In the genomic region with DNA sequence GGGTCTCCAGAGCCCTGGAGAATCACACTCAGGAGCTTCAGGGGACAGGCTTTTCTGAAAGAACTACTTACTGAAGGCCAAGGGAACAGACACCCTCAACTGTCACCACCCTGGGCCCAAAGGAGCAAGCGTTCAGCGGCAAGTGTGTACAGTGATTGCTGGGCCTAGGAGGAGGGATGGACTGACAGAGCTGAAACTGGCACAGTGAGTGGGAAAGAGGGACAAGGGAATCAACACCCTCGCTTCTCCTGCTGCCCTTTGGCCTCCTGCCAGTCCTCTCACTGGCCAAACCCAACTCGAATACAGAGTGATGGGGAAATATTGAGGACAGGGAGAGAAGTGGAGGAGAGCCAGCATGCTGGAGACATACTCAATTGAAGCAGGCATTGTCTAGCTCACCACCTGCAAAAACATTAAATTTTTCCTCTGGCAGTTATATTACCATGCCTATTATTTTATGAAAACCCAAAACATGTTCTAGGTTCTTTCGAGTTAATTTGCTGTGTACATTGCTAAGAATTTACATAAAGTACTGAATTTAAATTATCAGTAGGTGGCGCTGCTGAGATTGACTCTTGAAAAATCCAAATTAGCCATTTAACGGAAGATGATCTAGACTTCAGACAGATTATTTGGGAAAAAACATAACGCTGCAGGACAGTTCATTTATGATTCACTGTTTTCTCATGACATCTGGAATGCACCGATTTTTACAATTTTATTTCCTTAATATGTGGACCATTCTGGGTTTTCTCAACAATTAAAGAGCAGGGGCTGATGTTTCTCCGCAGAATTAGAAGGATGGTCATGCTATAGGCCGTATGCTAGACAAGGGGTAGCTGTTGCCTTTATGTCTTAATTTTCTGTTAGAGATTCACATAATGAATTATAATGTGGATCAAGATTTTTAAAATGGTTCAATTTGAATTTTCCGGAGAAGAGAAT, we compare ENCODE assay signal across 8 cellular contexts. TPM values are rescaled to one million over a fixed set of nuclear protein-coding genes. Genes with fewer than 3 reads are reported as not detected.
DNase-seq lines count a peak whose midpoint lies in the region; ATAC-seq, FAIRE-seq and TF ChIP-seq lines count a peak whose summit lies in the region.

No MANE protein-coding gene starts in this region.

- H2AFZ ChIP-seq in Loucy (ENCODE audit: low read length) (no peak overlapping the region), GM12878 (ENCODE audit: control insufficient read depth, low read depth, low read length) (no peak overlapping the region), keratinocyte (ENCODE audit: control insufficient read depth, low read length) (no peak overlapping the region)

- H4K20me1 ChIP-seq in Loucy (ENCODE audit: insufficient read depth, low read length, poor library complexity, severe bottlenecking) (no peaks in the 10 kb centered on the region), GM12878 (ENCODE audit: control insufficient read depth, insufficient read depth) (no peaks in the 10 kb centered on the region; the same call in 1 of the 2 replicates), keratinocyte (ENCODE audit: control insufficient read depth, extremely low read depth, insufficient read depth, low read length) (no peaks in the 10 kb centered on the region)

- SMC1A ChIA-PET in GM12878 (lab: Charles Lee; ENCODE audit: uncharacterized antibody, unreplicated experiment) = interaction anchor here (0.6 to 1.7 kb wide), 4 partner anchors 119 to 574 kb away, joined by 3 to 4 read pairs (median 3); no protein-coding TSS in a partner anchor

- H3K4me2 ChIP-seq in Loucy (ENCODE audit: low read depth, low read length, poor library complexity, severe bottlenecking) (no peak overlapping the region), GM12878 (ENCODE audit: control insufficient read depth, insufficient read depth) (no peak overlapping the region), keratinocyte (ENCODE audit: control insufficient read depth, extremely low read depth, insufficient read depth, low read depth, low read length) (no peak overlapping the region)

- RAD21 ChIA-PET in GM12878 (lab: Charles Lee; ENCODE audit: unreplicated experiment) = interaction anchor here (0.5 kb wide), 1 partner anchor 360 kb away, joined by 3 read pairs; no protein-coding TSS in a partner anchor

- peak; percentile 61 for ATAC-seq in GM12878
- ATAC-seq in GM21576 (IDR thresholded peaks at IDR 0.05; ENCODE audit: unreplicated experiment) = no peak
- ATAC-seq in GM21515 (IDR thresholded peaks at IDR 0.05; ENCODE audit: unreplicated experiment) = no peak

- in situ Hi-C loops in GM12878 (cut with MboI) = loop anchor here (25.0 kb wide), 1 partner anchor 900 kb away; no protein-coding TSS in a partner anchor

- no peak overlapping the region for H3K9ac ChIP-seq in Loucy (ENCODE audit: low read depth, low read length, poor library complexity, severe bottlenecking)
- no peak overlapping the region for H3K9ac ChIP-seq in GM12878 (ENCODE audit: control insufficient read depth, insufficient read depth, low read length)
- H3K9ac ChIP-seq in keratinocyte (ENCODE audit: control insufficient read depth, extremely low read depth, insufficient read depth, low read length) = no peak overlapping the region

- FAIRE-seq in GM12878 (lab: Jason Lieb, UNC) (no peak), keratinocyte (lab: Jason Lieb, UNC) (peak; percentile 76)

- no peaks in the 10 kb centered on the region for H3K9me1 ChIP-seq in keratinocyte (ENCODE audit: control insufficient read depth, extremely low read depth, insufficient read depth, low read length)

- no peak for TF ChIP-seq EP300 in GM12878 (IDR thresholded peaks at IDR 0.05; ENCODE audit: borderline replicate concordance in 1 of 2, control insufficient read depth in 1 of 2, low read depth in 2 of 2, low read length in 2 of 2)

- 40% methylated on average over 12 of the region's 12 CpGs for WGBS in GM12878 (ENCODE audit: insufficient coverage, insufficient replicate concordance, low lambda C conversion rate, missing lambda C conversion rate)

- CTCF ChIA-PET in GM12878 (lab: Yijun Ruan, JAX) = interaction anchor here (0.7 to 2.4 kb wide), 18 partner anchors 11 to 480 kb away, joined by 3 to 7 read pairs (median 4); a partner anchor contains a TSS

- H3K4me3 ChIP-seq in Loucy (ENCODE audit: low read length, poor library complexity, severe bottlenecking) (no peak overlapping the region), GM12878 (no peak overlapping the region), keratinocyte (ENCODE audit: control insufficient read depth in 2 of 3, extremely low read depth in 1 of 3, insufficient read depth in 2 of 3, low read depth in 1 of 3, low read length in 3 of 3) (no peak overlapping the region), uterus (no peak overlapping the region)

- H3K27me3 ChIP-seq in Loucy (ENCODE audit: insufficient read depth, low read length, poor library complexity, severe bottlenecking) (no peaks in the 10 kb centered on the region), GM12878 (replicated peaks in 1 of 2; ENCODE audit: control insufficient read depth in 2 of 2, insufficient read depth in 2 of 2, low read length in 1 of 2) (no peaks in the 10 kb centered on the region), keratinocyte (ENCODE audit: control insufficient read depth, extremely low read depth, insufficient read depth, low read length) (no peaks in the 10 kb centered on the region), uterus (no peaks in the 10 kb centered on the region)

- no peaks in the 10 kb centered on the region for H3K36me3 ChIP-seq in Loucy (ENCODE audit: insufficient read depth, low read length)
- H3K36me3 ChIP-seq in GM12878 (ENCODE audit: control insufficient read depth in 2 of 2, insufficient read depth in 2 of 2, low read length in 1 of 2) = no peaks in the 10 kb centered on the region
- peaks cover 0 to 4% of the 10 kb centered on the region in 2 experiments for H3K36me3 ChIP-seq in keratinocyte (ENCODE audit: control insufficient read depth in 2 of 2, extremely low read depth in 1 of 2, insufficient read depth in 2 of 2, low read length in 2 of 2)
- no peaks in the 10 kb centered on the region for H3K36me3 ChIP-seq in uterus

- peak; percentile 31; the same call in 1 of the 2 replicates for TF ChIP-seq RAD21 in GM12878 (IDR thresholded peaks at IDR 0.05; ENCODE audit: insufficient read depth, low read depth, low read length)

- H3K9me3 ChIP-seq in Loucy (ENCODE audit: insufficient read depth, low read depth, low read length) (no peaks in the 10 kb centered on the region), GM12878 (replicated peaks; ENCODE audit: control insufficient read depth, insufficient read depth, low read length) (no peaks in the 10 kb centered on the region), keratinocyte (ENCODE audit: control insufficient read depth, low read depth, low read length) (no peaks in the 10 kb centered on the region), uterus (no peaks in the 10 kb centered on the region)

- intact Hi-C loops in GM12878 (cut with micrococcal nuclease; ENCODE audit: unreplicated experiment) (loop anchor here (2.0 to 5.0 kb wide), 2 partner anchors 136 to 480 kb away; no protein-coding TSS in a partner anchor), uterus (cut with DNase I; ENCODE audit: low total_unique reads) (no loop called here)

- no peaks in the 10 kb centered on the region for H3K4me1 ChIP-seq in Loucy (ENCODE audit: insufficient read depth, low read length, poor library complexity, severe bottlenecking)
- H3K4me1 ChIP-seq in GM12878 (ENCODE audit: control insufficient read depth, insufficient read depth, low read length) = no peaks in the 10 kb centered on the region
- no peaks in the 10 kb centered on the region for H3K4me1 ChIP-seq in keratinocyte (ENCODE audit: control insufficient read depth, extremely low read depth, insufficient read depth, low read length)
- no peaks in the 10 kb centered on the region for H3K4me1 ChIP-seq in uterus

- dilution Hi-C loops in keratinocyte (cut with MboI; ENCODE audit: extremely low pct_ligation_motif_present, low sequenced_read_pairs) = no loop called here

- no peaks in the 10 kb centered on the region for H3F3A ChIP-seq in Loucy (ENCODE audit: low read depth)

- POLR2A ChIA-PET in GM12878 (lab: Charles Lee) = interaction anchor here (1.5 kb wide), 1 partner anchor 105 kb away, joined by 4 read pairs; no protein-coding TSS in a partner anchor

- H3K79me2 ChIP-seq in Loucy (ENCODE audit: insufficient read depth, low read length) (no peaks in the 10 kb centered on the region), GM12878 (ENCODE audit: control insufficient read depth, insufficient read depth, low read length) (no peaks in the 10 kb centered on the region), keratinocyte (ENCODE audit: control insufficient read depth, insufficient read depth, low read length) (no peaks in the 10 kb centered on the region)

- TF ChIP-seq CTCF in Loucy (conservative IDR thresholded peaks at IDR 0.05; ENCODE audit: low read length) = peak; percentile 76
- TF ChIP-seq CTCF in GM12878 (IDR thresholded peaks at IDR 0.05 in 2 of 3, conservative IDR thresholded peaks at IDR 0.05 in 1 of 3; ENCODE audit: control insufficient read depth in 2 of 3, extremely low read depth in 1 of 3, insufficient read depth in 1 of 3, low read depth in 3 of 3, low read length in 3 of 3) = peak; percentile 40 to 63 (median 58); a peak in 5 of 6 replicates
- peak; percentile 5 to 46 (median 39) for TF ChIP-seq CTCF in keratinocyte (optimal IDR thresholded peaks at IDR 0.05 in 1 of 3, IDR thresholded peaks at IDR 0.05 in 1 of 3, conservative IDR thresholded peaks at IDR 0.05 in 1 of 3; ENCODE audit: extremely low read depth in 1 of 3, insufficient read depth in 2 of 3, low read length in 3 of 3)
- TF ChIP-seq CTCF in uterus (IDR thresholded peaks at IDR 0.05) = peak; percentile 41 to 54 (median 44)

- BruUV-seq in GM12878 (replicated peaks; lab: Mats Ljungman, UMichigan) = no TSS peak

- H3K27ac ChIP-seq in GM12878 (ENCODE audit: control insufficient read depth, insufficient read depth) = no peak overlapping the region
- H3K27ac ChIP-seq in keratinocyte (ENCODE audit: control insufficient read depth, insufficient read depth, low read length) = no peak overlapping the region
- no peak overlapping the region for H3K27ac ChIP-seq in uterus

- TF ChIP-seq POLR2A in GM12878 (IDR thresholded peaks at IDR 0.05; ENCODE audit: low read depth, low read length) (no peak), uterus (IDR thresholded peaks at IDR 0.05) (no peak)

- DNase-seq in NCI-H2196 (lab: John Stamatoyannopoulos, UW; ENCODE audit: unreplicated experiment) = peak; percentile 18
- DNase-seq in NCI-H2196 treated with DMSO at 0.1 percent for 48 hours (lab: John Stamatoyannopoulos, UW; ENCODE audit: unreplicated experiment) = no peak
- DNase-seq in GM12878 (ENCODE audit: low read depth, low spot score) = no peak
- no peak for DNase-seq in keratinocyte (ENCODE audit: low read depth, low spot score)
- DNase-seq in uterus = no peak

- no peaks in the 10 kb centered on the region for H3K9me2 ChIP-seq in Loucy (replicated peaks; ENCODE audit: low read depth, low read length)

RNA-seq across cellular contexts. Expression of a gene that starts 14.7 kb away (rescaled TPM):
- total RNA-seq in GM12878 (2013; cell fraction: nucleolus; rRNA removed) = 0.10 TPM in 1 of 2 replicates, not detected in the other
- total RNA-seq in GM12878 (2014; rRNA removed) (not detected in 2 replicates), GM12878 (2014; rRNA removed; fragmentation: Illumina TruSeq; extraction: Trizol) (not detected in 2 replicates), GM12878 (2021) (not detected in 2 replicates), uterus (1 to 10 TPM in 1 of 4 donors, under 1 TPM in 2, not detected in 1; 0.59 to 1.2 (median 0.73) TPM)
- polyA plus RNA-seq in GM12878 (2011; ENCODE audit: low read depth) = not detected
- polyA plus RNA-seq in GM12878 (2011; rRNA removed) (0.01 and 0.03 TPM in 2 replicates), GM12878 (2014; fragmentation: Illumina TruSeq; extraction: Trizol) (not detected in 2 replicates), GM12878 (2014; fragmentation: Nextera tagmentation; extraction: Ambion mirVana) (not detected), GM12878 (2014; rRNA removed) (not detected in 2 replicates), GM12878 (2016; fragmentation: Nextera tagmentation; extraction: Ambion mirVana) (not detected), keratinocyte (0.05 to 0.13 TPM (median 0.12 TPM) in 3 replicates)
- polyA plus RNA-seq in GM12878 (2011; cell fraction: cytosol; rRNA removed) = 0.01 and 0.02 TPM in 2 replicates
- 0.03 and 0.04 TPM in 2 replicates for polyA plus RNA-seq in GM12878 (2011; cell fraction: nucleus; rRNA removed)
- not detected in 2 replicates for polyA plus RNA-seq in GM12878 (2012)
- polyA minus RNA-seq in GM12878 (2011; rRNA and poly(A)+ RNA removed) = not detected in 2 replicates
- not detected in 2 replicates for polyA minus RNA-seq in GM12878 (2011; cell fraction: cytosol; rRNA and poly(A)+ RNA removed)
- not detected in 2 replicates for polyA minus RNA-seq in GM12878 (2011; cell fraction: nucleus; rRNA and poly(A)+ RNA removed)
- polyA plus RNA-seq in keratinocyte (2011; ENCODE audit: low read depth) = 0.25 TPM
- 0.03 and 0.04 TPM in 2 replicates for polyA plus RNA-seq in keratinocyte (2011; cell fraction: cytosol; rRNA removed)
- 0.62 and 0.75 TPM in 2 replicates for polyA plus RNA-seq in keratinocyte (2011; cell fraction: nucleus; rRNA removed)
- 0.05 and 0.37 TPM in 2 replicates for polyA plus RNA-seq in keratinocyte (2012; ENCODE audit: low replicate concordance)
- polyA minus RNA-seq in keratinocyte = 0.16 to 0.43 TPM in 2 of 3 replicates, not detected in the other
- not detected for polyA minus RNA-seq in keratinocyte (2011; cell fraction: cytosol; rRNA and poly(A)+ RNA removed)
- polyA minus RNA-seq in keratinocyte (2011; cell fraction: nucleus; rRNA and poly(A)+ RNA removed) = 0.32 and 1.2 TPM in 2 replicates
